10 cellular contexts compared by ENCODE assay signal in the genomic region with DNA sequence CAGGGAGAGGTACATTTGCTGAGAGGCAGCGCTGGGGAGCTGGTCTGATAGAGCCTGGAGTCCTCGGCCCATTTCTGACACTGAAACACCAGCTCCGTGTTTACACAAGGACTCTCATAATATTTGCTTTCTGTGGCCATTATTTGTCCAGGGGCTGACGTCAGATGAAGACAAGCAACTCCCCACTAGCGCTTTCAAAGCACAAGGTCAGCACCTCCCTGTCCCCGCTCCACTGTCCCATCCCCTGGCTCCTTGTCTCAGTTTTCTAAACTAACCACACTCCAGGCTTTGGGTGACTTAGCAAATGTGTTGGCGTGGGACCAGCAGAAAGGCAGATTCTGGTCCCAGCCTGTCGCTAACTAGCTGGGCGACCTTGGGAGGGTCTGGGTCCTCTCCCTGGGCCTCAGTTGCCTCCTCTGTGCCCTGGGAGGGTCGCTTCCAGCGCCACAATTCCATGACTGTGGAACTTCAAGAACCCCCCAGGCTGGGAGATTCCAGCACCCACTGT. TPM values are rescaled to one million over a fixed set of nuclear protein-coding genes. Genes with fewer than 3 reads are reported as not detected.
DNase-seq lines count a peak whose midpoint lies in the region; ATAC-seq and TF ChIP-seq lines count a peak whose summit lies in the region.
"Had no signal": no experiment of that assay in that cellular context is flagged by ENCODE, and none has a peak within 500 bp of the region (broad histone marks: within the 10 kb centered on the region; RNA-seq: fewer than 3 reads in every experiment).

No MANE protein-coding gene starts in this region.

- TF ChIP-seq POLR2A in prostate gland (IDR thresholded peaks at IDR 0.05): peak; percentile 28
- TF ChIP-seq POLR2A in erythroblast (IDR thresholded peaks at IDR 0.05; ENCODE audit: low read length): no peak

- intact Hi-C loops in prostate gland (cut with DNase I): loop anchor here (10.0 kb wide), 1 partner anchor 299 kb away; no protein-coding TSS in a partner anchor

- H3K36me3 ChIP-seq in prostate gland: no peaks in the 10 kb centered on the region

- ATAC-seq in HG02973 (IDR thresholded peaks at IDR 0.05; ENCODE audit: unreplicated experiment): no peak

- no peaks in the 10 kb centered on the region for H3K27me3 ChIP-seq in prostate gland (replicated peaks; ENCODE audit: insufficient read depth)

- peaks cover 19% of the 10 kb centered on the region for H3K4me1 ChIP-seq in prostate gland (replicated peaks)

- WGBS in prostate gland: 35% methylated on average over 11 of the region's 11 CpGs

- no peaks in the 10 kb centered on the region for H3K9me3 ChIP-seq in prostate gland

- H3K27ac ChIP-seq in prostate gland: peak overlapping the region; percentile 87

- no peak overlapping the region for H3K4me3 ChIP-seq in prostate gland

- TF ChIP-seq CTCF in prostate gland (IDR thresholded peaks at IDR 0.05): no peak

- peak; percentile 62 for DNase-seq in HuH-7 (ENCODE audit: low spot score)
- DNase-seq in NCI-H748 (lab: John Stamatoyannopoulos, UW; ENCODE audit: unreplicated experiment): peak; percentile 89
- peak; percentile 45 for DNase-seq in islet precursor cell
- peak; percentile 86 for DNase-seq in prostate gland (ENCODE audit: low spot score)
- DNase-seq in AG20443 (ENCODE audit: low spot score): no peak
- DNase-seq in stimulated activated CD4-positive, alpha-beta T cell treated with anti-CD3 and anti-CD28 coated beads, Interleukin-4, amount 100 ng/mL, for 24 hours: no peak
- DNase-seq in erythroblast (lab: John Stamatoyannopoulos, UW): no peak
- DNase-seq: activated CD4-positive, alpha-beta T cell treated with anti-CD3 and anti-CD28 coated beads for 48 hours; H7 had no signal

RNA-seq across cellular contexts. Expression of a gene that starts 37.4 kb away (rescaled TPM):
- total RNA-seq in prostate gland: 10 to 100 TPM; 18.2 to 26.3 TPM

Comparison
In these comparisons a context has a peak if more than half of its experiments do, and no peak if none do; other contexts are left out.
1. DNase-seq: peak in HuH-7 (single experiment), NCI-H748 (single experiment), islet precursor cell (single experiment) and prostate gland (single experiment); none in AG20443 (single experiment), stimulated activated CD4-positive, alpha-beta T cell treated with anti-CD3 and anti-CD28 coated beads, Interleukin-4, amount 100 ng/mL, for 24 hours (single experiment) and erythroblast (0 of 2).